In genomic region chrX:41352329-41352801, GRCh38 we compare ENCODE assay signal across 13 cellular contexts. TPM values are rescaled to one million over a fixed set of nuclear protein-coding genes. Genes with fewer than 3 reads are reported as not detected.
DNase-seq lines count a peak whose midpoint lies in the region; ATAC-seq, FAIRE-seq and TF ChIP-seq lines count a peak whose summit lies in the region.
"Had no signal": no experiment of that assay in that cellular context is flagged by ENCODE, and none has a peak within 500 bp of the region (broad histone marks: within the 10 kb centered on the region; RNA-seq: fewer than 3 reads in every experiment).

No MANE protein-coding gene starts in this region.

- peak overlapping the region; percentile 26; the same call in 1 of the 2 replicates for H3K4me2 ChIP-seq in OCI-LY7 (ENCODE audit: low read length)

- no peaks in the 10 kb centered on the region for H3K9me3 Mint-ChIP-seq in activated naive CD8-positive, alpha-beta T cell treated with anti-CD3 and anti-CD28 coated beads for 36 hours
- H3K9me3 Mint-ChIP-seq in activated naive CD8-positive, alpha-beta T cell treated with anti-CD3 and anti-CD28 coated beads, Interleukin-2, amount 50 U/mL, for 24 hours: no peaks in the 10 kb centered on the region

- no peak overlapping the region for H3K4me3 ChIP-seq in OCI-LY7 (ENCODE audit: low read depth, low read length, poor library complexity, severe bottlenecking)
- no peak overlapping the region for H3K4me3 ChIP-seq in bronchial epithelial cell (ENCODE audit: low read depth, low read length)
- H3K4me3 ChIP-seq: esophagus squamous epithelium, SJSA1 had no signal

- H3K4me3 Mint-ChIP-seq in activated naive CD8-positive, alpha-beta T cell treated with anti-CD3 and anti-CD28 coated beads for 36 hours: no peak overlapping the region
- no peak overlapping the region for H3K4me3 Mint-ChIP-seq in activated naive CD8-positive, alpha-beta T cell treated with anti-CD3 and anti-CD28 coated beads, Interleukin-2, amount 50 U/mL, for 24 hours

- CTCF ChIA-PET in OCI-LY7 (lab: Charles Lee; ENCODE audit: unreplicated experiment): no interaction called here

- DNase-seq in activated naive CD8-positive, alpha-beta T cell treated with anti-CD3 and anti-CD28 coated beads for 36 hours: no peak
- DNase-seq in activated naive CD8-positive, alpha-beta T cell treated with anti-CD3 and anti-CD28 coated beads, Interleukin-2, amount 50 U/mL, for 24 hours: no peak
- DNase-seq in OCI-LY7 (ENCODE audit: low spot score) (no peak), bronchial epithelial cell (ENCODE audit: low read depth) (peak; percentile 63), renal cortical epithelial cell (ENCODE audit: low read depth) (peak; percentile 46), GM19238 (ENCODE audit: insufficient read length, low spot score) (no peak)
- DNase-seq: caudate nucleus; esophagus squamous epithelium; NCI-H446 treated with DMSO at 0.1 percent for 48 hours; stimulated activated CD4-positive, alpha-beta T cell treated with anti-CD3 and anti-CD28 coated beads, Interleukin-2, amount 100 ng/mL, for 48 hours had no signal

- H3K4me1 Mint-ChIP-seq in activated naive CD8-positive, alpha-beta T cell treated with anti-CD3 and anti-CD28 coated beads for 36 hours: peaks cover 31% of the 10 kb centered on the region
- H3K4me1 Mint-ChIP-seq in activated naive CD8-positive, alpha-beta T cell treated with anti-CD3 and anti-CD28 coated beads, Interleukin-2, amount 50 U/mL, for 24 hours: peaks cover 29% of the 10 kb centered on the region

- no peaks in the 10 kb centered on the region for H3K9me3 ChIP-seq in OCI-LY7 (ENCODE audit: low read length)
- H3K9me3 ChIP-seq: esophagus squamous epithelium had no signal

- no peak overlapping the region for H2AFZ ChIP-seq in OCI-LY7 (ENCODE audit: low read length)

- H3K79me2 ChIP-seq in OCI-LY7 (ENCODE audit: insufficient read depth, low read depth, low read length): no peaks in the 10 kb centered on the region

- H3K36me3 Mint-ChIP-seq in activated naive CD8-positive, alpha-beta T cell treated with anti-CD3 and anti-CD28 coated beads for 36 hours: peaks cover 12% of the 10 kb centered on the region
- peaks cover 26% of the 10 kb centered on the region for H3K36me3 Mint-ChIP-seq in activated naive CD8-positive, alpha-beta T cell treated with anti-CD3 and anti-CD28 coated beads, Interleukin-2, amount 50 U/mL, for 24 hours (ENCODE audit: low read depth)

- POLR2A ChIA-PET in OCI-LY7 (lab: Charles Lee): interaction anchor here (0.8 kb wide), 1 partner anchor 9 kb away, joined by 3 read pairs; no protein-coding TSS in a partner anchor

- peaks cover 34% of the 10 kb centered on the region for H3K36me3 ChIP-seq in OCI-LY7 (ENCODE audit: insufficient read depth, low read length)
- H3K36me3 ChIP-seq in bronchial epithelial cell (ENCODE audit: control insufficient read depth, insufficient read depth, low read length): no peaks in the 10 kb centered on the region

- no peaks in the 10 kb centered on the region for H3K9me2 ChIP-seq in OCI-LY7 (ENCODE audit: insufficient read depth, low read length)

- no peaks in the 10 kb centered on the region for H4K20me1 ChIP-seq in OCI-LY7 (ENCODE audit: insufficient read depth, low read length)

- TF ChIP-seq CTCF in OCI-LY7 (conservative IDR thresholded peaks at IDR 0.05; ENCODE audit: low read length): no peak
- TF ChIP-seq CTCF in bronchial epithelial cell (IDR thresholded peaks at IDR 0.05; ENCODE audit: insufficient read depth, low read length, severe bottlenecking): no peak

- no TSS peak for BruUV-seq in OCI-LY7 (replicated peaks; lab: Mats Ljungman, UMichigan)

- no peaks in the 10 kb centered on the region for H3K27me3 Mint-ChIP-seq in activated naive CD8-positive, alpha-beta T cell treated with anti-CD3 and anti-CD28 coated beads for 36 hours
- H3K27me3 Mint-ChIP-seq in activated naive CD8-positive, alpha-beta T cell treated with anti-CD3 and anti-CD28 coated beads, Interleukin-2, amount 50 U/mL, for 24 hours: no peaks in the 10 kb centered on the region

- H3K4me1 ChIP-seq in OCI-LY7 (ENCODE audit: insufficient read depth, low read length, poor library complexity, severe bottlenecking): peaks cover 12% of the 10 kb centered on the region

- ATAC-seq in activated naive CD8-positive, alpha-beta T cell treated with anti-CD3 and anti-CD28 coated beads, Interleukin-2, amount 50 U/mL, for 24 hours: no peak
- ATAC-seq in HG03159 (IDR thresholded peaks at IDR 0.05; ENCODE audit: unreplicated experiment) (no peak), HG02623 (IDR thresholded peaks at IDR 0.05; ENCODE audit: unreplicated experiment) (no peak)

- H3K27ac Mint-ChIP-seq in activated naive CD8-positive, alpha-beta T cell treated with anti-CD3 and anti-CD28 coated beads for 36 hours: peak overlapping the region; percentile 76
- H3K27ac Mint-ChIP-seq in activated naive CD8-positive, alpha-beta T cell treated with anti-CD3 and anti-CD28 coated beads, Interleukin-2, amount 50 U/mL, for 24 hours: no peak overlapping the region

- intact Hi-C loops in OCI-LY7 (cut with micrococcal nuclease; ENCODE audit: unreplicated experiment): no loop called here

- H3K27me3 ChIP-seq in bronchial epithelial cell (ENCODE audit: control insufficient read depth, insufficient read depth, low read length): no peaks in the 10 kb centered on the region
- H3K27me3 ChIP-seq: esophagus squamous epithelium, SJSA1 had no signal

- peak; percentile 87 for FAIRE-seq in bronchial epithelial cell (lab: Jason Lieb, UNC)

- H3K27ac ChIP-seq in OCI-LY7 (ENCODE audit: low read depth, low read length, poor library complexity, severe bottlenecking): no peak overlapping the region
- H3K27ac ChIP-seq: SJSA1 had no signal

RNA-seq across cellular contexts. Expression of gene DDX3X, which starts 18.4 kb away (rescaled TPM):
- 100 to 1,000 TPM; 275 to 291 TPM for total RNA-seq in activated naive CD8-positive, alpha-beta T cell treated with anti-CD3 and anti-CD28 coated beads for 36 hours
- 69.6 and 75.1 TPM in 2 replicates for total RNA-seq in OCI-LY7 (2014; rRNA removed; shearing (Covaris generic))
- total RNA-seq in OCI-LY7 (2022): 85.0 and 96.4 TPM in 2 replicates
- total RNA-seq in bronchial epithelial cell: 239 and 395 TPM in 2 replicates
- total RNA-seq in renal cortical epithelial cell: 212 and 595 TPM in 2 replicates

Comparison
In these comparisons a context has a peak if more than half of its experiments do, and no peak if none do; other contexts are left out.
1. DNase-seq: peak in bronchial epithelial cell (single experiment) and renal cortical epithelial cell (single experiment); none in activated naive CD8-positive, alpha-beta T cell treated with anti-CD3 and anti-CD28 coated beads for 36 hours (single experiment), activated naive CD8-positive, alpha-beta T cell treated with anti-CD3 and anti-CD28 coated beads, Interleukin-2, amount 50 U/mL, for 24 hours (single experiment), OCI-LY7 (single experiment) and GM19238 (single experiment).